19 cellular contexts compared by ENCODE assay signal in genomic region chr4:5370286-5370685, GRCh38.
DNase-seq lines count a peak whose midpoint lies in the region; ATAC-seq and TF ChIP-seq lines count a peak whose summit lies in the region.
"Had no signal": no experiment of that assay in that cellular context is flagged by ENCODE, and none has a peak within 500 bp of the region (broad histone marks: within the 10 kb centered on the region; RNA-seq: fewer than 3 reads in every experiment).

No MANE protein-coding gene starts in this region.

- no peak overlapping the region for H3K9ac ChIP-seq in fibroblast of lung (ENCODE audit: insufficient read depth, low read length)
- H3K9ac ChIP-seq: SK-N-SH had no signal

- H3K27ac ChIP-seq in breast epithelium, result no peak overlapping the region
- no peak overlapping the region for H3K27ac ChIP-seq in RWPE2 (ENCODE audit: poor library complexity, severe bottlenecking)
- no peak overlapping the region for H3K27ac ChIP-seq in fibroblast of lung (ENCODE audit: insufficient read depth, low read length)
- H3K27ac ChIP-seq: left ventricle myocardium inferior, pancreas, skin epidermis, tibial artery had no signal

- no peak overlapping the region for H3K4me3 Mint-ChIP-seq in MCF 10A (ENCODE audit: unreplicated experiment)
- H3K4me3 Mint-ChIP-seq: activated naive CD4-positive, alpha-beta T cell treated with anti-CD3 and anti-CD28 coated beads for 36 hours had no signal

- no peaks in the 10 kb centered on the region for H3K36me3 Mint-ChIP-seq in MCF 10A (ENCODE audit: insufficient read depth, unreplicated experiment)

- H3K9me3 ChIP-seq in breast epithelium (peaks cover 5 to 14% of the 10 kb centered on the region in 2 donors), RWPE2 (ENCODE audit: severe bottlenecking) (no peaks in the 10 kb centered on the region), fibroblast of lung (ENCODE audit: control insufficient read depth, insufficient read depth, low read depth, low read length) (no peaks in the 10 kb centered on the region)
- H3K9me3 ChIP-seq: HAP-1, pancreas, SK-N-SH had no signal

- POLR2A ChIA-PET in MCF 10A (lab: Yijun Ruan, JAX), result no interaction called here

- no TSS peak for BruUV-seq in MCF 10A (replicated peaks; lab: Mats Ljungman, UMichigan)

- H3K4me1 ChIP-seq in breast epithelium (no peaks in the 10 kb centered on the region), RWPE2 (ENCODE audit: insufficient read depth, poor library complexity, severe bottlenecking) (peaks cover 21% of the 10 kb centered on the region), fibroblast of lung (ENCODE audit: control insufficient read depth, extremely low read depth, insufficient read depth, low read length) (no peaks in the 10 kb centered on the region)
- H3K4me1 ChIP-seq: HAP-1, left ventricle myocardium inferior, pancreas, tibial artery had no signal

- no peak overlapping the region for H3K4me3 ChIP-seq in breast epithelium
- no peak overlapping the region for H3K4me3 ChIP-seq in RWPE2 (ENCODE audit: severe bottlenecking)
- H3K4me3 ChIP-seq in fibroblast of lung (replicated peaks in 1 of 4; ENCODE audit: control extremely low read depth in 1 of 4, insufficient read depth in 1 of 4, low read depth in 3 of 4, low read length in 4 of 4), result no peak overlapping the region
- H3K4me3 ChIP-seq in lower leg skin (ENCODE audit: low read depth, poor library complexity, severe bottlenecking), result no peak overlapping the region
- H3K4me3 ChIP-seq: HAP-1, left ventricle myocardium inferior, pancreas, skin epidermis, tibial artery had no signal

- H3K9me3 Mint-ChIP-seq in MCF 10A (ENCODE audit: unreplicated experiment), result peaks cover 9% of the 10 kb centered on the region

- H3K27me3 Mint-ChIP-seq in MCF 10A (ENCODE audit: insufficient read depth, unreplicated experiment), result peaks cover 10% of the 10 kb centered on the region

- CTCF ChIA-PET in MCF 10A (lab: Yijun Ruan, JAX), result interaction anchor here (1.4 kb wide), 1 partner anchor 30 kb away, joined by 3 read pairs; no protein-coding TSS in a partner anchor

- no peak overlapping the region for H3K27ac Mint-ChIP-seq in MCF 10A (ENCODE audit: low read depth, unreplicated experiment)
- H3K27ac Mint-ChIP-seq: activated naive CD4-positive, alpha-beta T cell treated with anti-CD3 and anti-CD28 coated beads for 36 hours had no signal

- TF ChIP-seq CTCF in MCF 10A (IDR thresholded peaks at IDR 0.05; ENCODE audit: unreplicated experiment) (no peak), breast epithelium (IDR thresholded peaks at IDR 0.05) (no peak), RWPE2 (IDR thresholded peaks at IDR 0.05; ENCODE audit: poor library complexity, severe bottlenecking) (no peak), fibroblast of lung (conservative IDR thresholded peaks at IDR 0.05 in 1 of 2, IDR thresholded peaks at IDR 0.05 in 1 of 2; ENCODE audit: low read depth in 1 of 2, low read length in 2 of 2) (no peak), lower leg skin (IDR thresholded peaks at IDR 0.05) (no peak)

- no peaks in the 10 kb centered on the region for H3K79me2 ChIP-seq in fibroblast of lung (ENCODE audit: control insufficient read depth, insufficient read depth, low read length)

- intact Hi-C loops in MCF 10A (cut with micrococcal nuclease) (no loop called here), breast epithelium (cut with DNase I; ENCODE audit: low total_unique reads) (no loop called here), lower leg skin (cut with DNase I; ENCODE audit: low total_unique reads) (no loop called here)

- TF ChIP-seq POLR2A in breast epithelium (IDR thresholded peaks at IDR 0.05) (no peak), lower leg skin (IDR thresholded peaks at IDR 0.05) (no peak)

- ATAC-seq in RWPE2 (ENCODE audit: low read depth) (peak; percentile 65), GM21737 (IDR thresholded peaks at IDR 0.05; ENCODE audit: unreplicated experiment) (no peak), GM21619 (IDR thresholded peaks at IDR 0.05; ENCODE audit: unreplicated experiment) (no peak)
- ATAC-seq: pancreas had no signal

- no peaks in the 10 kb centered on the region for H4K20me1 ChIP-seq in fibroblast of lung (ENCODE audit: control insufficient read depth, extremely low read depth, insufficient read depth, low read length)

- no peak overlapping the region for H3K4me2 ChIP-seq in fibroblast of lung (ENCODE audit: extremely low read depth, insufficient read depth, low read length)
- H3K4me2 ChIP-seq: SK-N-SH had no signal

- H3K4me1 Mint-ChIP-seq in MCF 10A (ENCODE audit: insufficient read depth, unreplicated experiment), result peaks cover 10% of the 10 kb centered on the region

- no peaks in the 10 kb centered on the region for H3K36me3 ChIP-seq in breast epithelium
- no peaks in the 10 kb centered on the region for H3K36me3 ChIP-seq in RWPE2 (ENCODE audit: low read depth)
- H3K36me3 ChIP-seq in fibroblast of lung (ENCODE audit: control insufficient read depth, insufficient read depth, low read length), result no peaks in the 10 kb centered on the region
- H3K36me3 ChIP-seq: HAP-1, left ventricle myocardium inferior, pancreas, tibial artery had no signal

- H3K27me3 ChIP-seq in breast epithelium, result no peaks in the 10 kb centered on the region
- no peaks in the 10 kb centered on the region for H3K27me3 ChIP-seq in RWPE2 (ENCODE audit: insufficient read depth, poor library complexity, severe bottlenecking)
- no peaks in the 10 kb centered on the region for H3K27me3 ChIP-seq in fibroblast of lung (ENCODE audit: control insufficient read depth, insufficient read depth, low read length)
- H3K27me3 ChIP-seq: pancreas, tibial artery had no signal

- no peak overlapping the region for H2AFZ ChIP-seq in fibroblast of lung (ENCODE audit: low read length)

- WGBS in lower leg skin, 2 donors, result 74 to 85% methylated on average over 2 of the region's 2 CpGs

- DNase-seq in MCF 10A (ENCODE audit: unreplicated experiment) (peak; percentile 58), breast epithelium (ENCODE audit: low spot score in 2 of 2) (no peak), RWPE2 (ENCODE audit: low spot score) (no peak), fibroblast of lung (ENCODE audit: low read depth in 2 of 2) (peak; percentile 17 to 67), lower leg skin (ENCODE audit: low spot score in 2 of 2) (no peak), GM19238 (ENCODE audit: insufficient read length, low spot score) (no peak)
- DNase-seq: activated CD4-positive, alpha-beta T cell treated with anti-CD3 and anti-CD28 coated beads for 48 hours; activated naive CD4-positive, alpha-beta T cell treated with anti-CD3 and anti-CD28 coated beads for 36 hours; foreskin fibroblast; left ventricle myocardium inferior; NCI-H146; NCI-H510A; pancreas; SK-N-SH; tibial artery had no signal

Comparison
In these comparisons a context has a peak if more than half of its experiments do, and no peak if none do; other contexts are left out.
1. DNase-seq: peak in MCF 10A (single experiment) and fibroblast of lung (2 of 2); none in breast epithelium (0 of 2), RWPE2 (single experiment), lower leg skin (0 of 2) and GM19238 (single experiment).